ENCODE assay signal across 32 cellular contexts in the genomic region with DNA sequence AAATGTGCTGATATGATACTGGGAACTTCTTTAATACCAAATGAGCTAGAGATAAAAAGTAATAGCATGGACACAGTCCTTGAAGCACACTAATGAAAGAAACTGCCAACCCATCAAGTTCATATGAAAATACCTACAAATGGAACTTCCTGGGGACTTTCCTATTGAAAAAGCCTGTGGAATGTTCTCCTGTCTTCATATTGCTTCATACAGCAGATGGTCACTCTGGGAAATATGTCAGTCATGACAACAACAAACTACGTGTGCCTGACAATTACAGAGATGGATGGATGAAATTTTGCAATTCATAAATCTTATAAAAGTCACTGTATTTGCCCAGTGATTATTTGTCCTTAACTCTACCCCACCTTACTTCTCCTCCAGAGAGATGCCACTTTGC.
"Had no signal": no experiment of that assay in that cellular context is flagged by ENCODE, and none has a peak within 500 bp of the region (broad histone marks: within the 10 kb centered on the region; RNA-seq: fewer than 3 reads in every experiment).

No MANE protein-coding gene starts in this region.

- H3K4me1 ChIP-seq: ascending aorta, SJSA1 had no signal

- ATAC-seq: activated CD4-positive, CD25-positive, alpha-beta regulatory T cell treated with anti-CD3 and anti-CD28 coated beads, Interleukin-2, amount 50 U/mL, for 24 hours; activated CD8-positive, alpha-beta memory T cell treated with anti-CD3 and anti-CD28 coated beads, Interleukin-2, amount 10 ng/mL, durations not matched to agents 7 days and 5 days; activated naive CD8-positive, alpha-beta T cell treated with anti-CD3 and anti-CD28 coated beads, Interleukin-2, amount 50 U/mL, for 24 hours; Panc1 had no signal

- DNase-seq: activated CD4-positive, alpha-beta memory T cell treated with anti-CD3 and anti-CD28 coated beads for 36 hours; activated CD4-positive, alpha-beta T cell treated with anti-CD3 and anti-CD28 coated beads for 4 hours; activated CD4-positive, alpha-beta T cell treated with anti-CD3 and anti-CD28 coated beads, Interleukin-2, amount 50 U/mL, for 1 hour; activated CD8-positive, alpha-beta memory T cell treated with anti-CD3 and anti-CD28 coated beads for 24 hours; activated CD8-positive, alpha-beta memory T cell treated with anti-CD3 and anti-CD28 coated beads, Interleukin-2, amount 10 ng/mL, durations not matched to agents 7 days and 5 days; activated CD8-positive, alpha-beta memory T cell treated with anti-CD3 and anti-CD28 coated beads, Interleukin-2, amount 50 U/mL, for 48 hours; activated effector memory CD4-positive, alpha-beta T cell treated with Interleukin-2 at 50 U/mL for 16 hours; activated naive CD4-positive, alpha-beta T cell treated with anti-CD3 and anti-CD28 coated beads, Interleukin-2, amount 10 ng/mL, durations not matched to agents 7 days and 5 days; activated naive CD8-positive, alpha-beta T cell treated with anti-CD3 and anti-CD28 coated beads, Interleukin-2, amount 50 U/mL, for 24 hours; activated T-cell treated with anti-CD3 and anti-CD28 coated beads, Interleukin-2, amount 50 U/mL, for 48 hours; amygdala; cerebellar nuclear complex; Kasumi-1; KG1; NCI-H1092 treated with DMSO at 0.1 percent for 48 hours; NCI-H1417; NCI-H187 treated with DMSO at 0.1 percent for 48 hours; NCI-H2081; NCI-H2171 treated with DMSO at 0.1 percent for 48 hours; NCI-H2227 treated with DMSO at 0.1 percent for 48 hours; NCI-H446; NCI-H524; RPMI8226; SHP77 treated with DMSO at 0.1 percent for 48 hours; SK-N-SH had no signal

- H3K36me3 Mint-ChIP-seq: activated CD4-positive, alpha-beta memory T cell treated with anti-CD3 and anti-CD28 coated beads for 36 hours; activated CD8-positive, alpha-beta memory T cell treated with anti-CD3 and anti-CD28 coated beads, Interleukin-2, amount 10 ng/mL, durations not matched to agents 7 days and 5 days; activated naive CD4-positive, alpha-beta T cell treated with anti-CD3 and anti-CD28 coated beads, Interleukin-2, amount 10 ng/mL, durations not matched to agents 7 days and 5 days; activated naive CD8-positive, alpha-beta T cell had no signal

- H3K9ac ChIP-seq: SK-N-SH had no signal

- H3K27me3 ChIP-seq: ascending aorta, SJSA1 had no signal

- H3K27me3 Mint-ChIP-seq: activated CD4-positive, alpha-beta memory T cell treated with anti-CD3 and anti-CD28 coated beads for 36 hours; activated naive CD4-positive, alpha-beta T cell treated with anti-CD3 and anti-CD28 coated beads, Interleukin-2, amount 10 ng/mL, durations not matched to agents 7 days and 5 days had no signal

- H3K9me3 Mint-ChIP-seq: activated CD4-positive, alpha-beta memory T cell treated with anti-CD3 and anti-CD28 coated beads for 36 hours; activated naive CD4-positive, alpha-beta T cell treated with anti-CD3 and anti-CD28 coated beads, Interleukin-2, amount 10 ng/mL, durations not matched to agents 7 days and 5 days; activated naive CD8-positive, alpha-beta T cell treated with anti-CD3 and anti-CD28 coated beads, Interleukin-2, amount 50 U/mL, for 24 hours; T-helper 1 cell treated with Interleukin-12 subunit alpha and Interleukin-12 subunit beta and Interleukin-4 antibody, amounts not matched to agents 30 μg/mL and 1 μg/mL, for 36 hours; T-helper 2 cell treated with Interferon-gamma antibody and Interleukin-4, amounts not matched to agents 5 μg/mL and 100 μg/mL, for 36 hours had no signal

- H3K27ac Mint-ChIP-seq: activated CD4-positive, alpha-beta memory T cell treated with anti-CD3 and anti-CD28 coated beads for 36 hours; activated CD8-positive, alpha-beta memory T cell treated with anti-CD3 and anti-CD28 coated beads, Interleukin-2, amount 10 ng/mL, durations not matched to agents 7 days and 5 days; activated naive CD4-positive, alpha-beta T cell treated with anti-CD3 and anti-CD28 coated beads, Interleukin-2, amount 10 ng/mL, durations not matched to agents 7 days and 5 days; activated naive CD8-positive, alpha-beta T cell; activated naive CD8-positive, alpha-beta T cell treated with anti-CD3 and anti-CD28 coated beads, Interleukin-2, amount 50 U/mL, for 24 hours; T-helper 1 cell treated with Interleukin-12 subunit alpha and Interleukin-12 subunit beta and Interleukin-4 antibody, amounts not matched to agents 30 μg/mL and 1 μg/mL, for 36 hours; T-helper 2 cell treated with Interferon-gamma antibody and Interleukin-4, amounts not matched to agents 5 μg/mL and 100 μg/mL, for 36 hours had no signal

- H3K4me3 Mint-ChIP-seq: activated CD4-positive, alpha-beta memory T cell treated with anti-CD3 and anti-CD28 coated beads for 36 hours; activated CD8-positive, alpha-beta memory T cell treated with anti-CD3 and anti-CD28 coated beads, Interleukin-2, amount 10 ng/mL, durations not matched to agents 7 days and 5 days; activated naive CD4-positive, alpha-beta T cell treated with anti-CD3 and anti-CD28 coated beads, Interleukin-2, amount 10 ng/mL, durations not matched to agents 7 days and 5 days; activated naive CD8-positive, alpha-beta T cell; activated naive CD8-positive, alpha-beta T cell treated with anti-CD3 and anti-CD28 coated beads, Interleukin-2, amount 50 U/mL, for 24 hours; T-helper 1 cell treated with Interleukin-12 subunit alpha and Interleukin-12 subunit beta and Interleukin-4 antibody, amounts not matched to agents 30 μg/mL and 1 μg/mL, for 36 hours; T-helper 2 cell treated with Interferon-gamma antibody and Interleukin-4, amounts not matched to agents 5 μg/mL and 100 μg/mL, for 36 hours had no signal

- H3K36me3 ChIP-seq: ascending aorta, SJSA1 had no signal

- H3K4me1 Mint-ChIP-seq: activated CD8-positive, alpha-beta memory T cell treated with anti-CD3 and anti-CD28 coated beads, Interleukin-2, amount 10 ng/mL, durations not matched to agents 7 days and 5 days; activated naive CD4-positive, alpha-beta T cell treated with anti-CD3 and anti-CD28 coated beads, Interleukin-2, amount 10 ng/mL, durations not matched to agents 7 days and 5 days; activated naive CD8-positive, alpha-beta T cell treated with anti-CD3 and anti-CD28 coated beads, Interleukin-2, amount 50 U/mL, for 24 hours had no signal

- H3K4me3 ChIP-seq: ascending aorta, SJSA1 had no signal

- H3K27ac ChIP-seq: ascending aorta, SJSA1 had no signal

- H3K9me3 ChIP-seq: ascending aorta, SJSA1, SK-N-SH had no signal
